In genomic region chr13:110274687-110275086, GRCh38 we compare ENCODE assay signal across 1 cellular context.
TF ChIP-seq lines count a peak whose summit lies in the region.

No MANE protein-coding gene starts in this region.

TF ChIP-seq in GM12878, 131 proteins besides CTCF, POLR2A, EP300 and RAD21:
- no peak for TF ChIP-seq RELA (IDR thresholded peaks at IDR 0.05; ENCODE audit: borderline replicate concordance, partially characterized antibody)
- TF ChIP-seq PBX3 (IDR thresholded peaks at IDR 0.05; ENCODE audit: insufficient replicate concordance, low read depth, low read length) = no peak
- TF ChIP-seq RAD51 (IDR thresholded peaks at IDR 0.05) = no peak
- no peak for TF ChIP-seq SREBF2 (IDR thresholded peaks at IDR 0.05; ENCODE audit: low read length)
- no peak for TF ChIP-seq EGR1 (IDR thresholded peaks at IDR 0.05; ENCODE audit: borderline replicate concordance in 1 of 2, low read depth in 2 of 2, low read length in 2 of 2)
- no peak for TF ChIP-seq EED (IDR thresholded peaks at IDR 0.05; ENCODE audit: low read depth)
- no peak for TF ChIP-seq USF1 (IDR thresholded peaks at IDR 0.05; ENCODE audit: borderline replicate concordance, extremely low read length, insufficient read depth, low read depth, low read length)
- no peak for TF ChIP-seq FOS (IDR thresholded peaks at IDR 0.05; ENCODE audit: borderline replicate concordance, extremely low read depth, insufficient read length)
- no peak for TF ChIP-seq RB1 (IDR thresholded peaks at IDR 0.05; ENCODE audit: borderline replicate concordance)
- no peak for TF ChIP-seq TARDBP (IDR thresholded peaks at IDR 0.05; ENCODE audit: borderline replicate concordance)
- no peak for TF ChIP-seq SRF (IDR thresholded peaks at IDR 0.05; ENCODE audit: low read depth in 2 of 2, low read length in 2 of 2)
- no peak for TF ChIP-seq ATF3 (IDR thresholded peaks at IDR 0.05; ENCODE audit: borderline replicate concordance, extremely low read depth, low read depth, low read length)
- TF ChIP-seq IRF5 (IDR thresholded peaks at IDR 0.05; ENCODE audit: borderline replicate concordance) = no peak
- no peak for TF ChIP-seq MTA3 (IDR thresholded peaks at IDR 0.05; ENCODE audit: borderline replicate concordance, low read length)
- no peak for TF ChIP-seq NRF1 (conservative IDR thresholded peaks at IDR 0.05; ENCODE audit: low read depth, low read length)
- TF ChIP-seq TCF7 (IDR thresholded peaks at IDR 0.05; ENCODE audit: borderline replicate concordance) = no peak
- no peak for TF ChIP-seq ZBTB33 (IDR thresholded peaks at IDR 0.05)
- TF ChIP-seq ZBED1 (IDR thresholded peaks at IDR 0.05; ENCODE audit: borderline replicate concordance) = no peak
